In the genomic region with DNA sequence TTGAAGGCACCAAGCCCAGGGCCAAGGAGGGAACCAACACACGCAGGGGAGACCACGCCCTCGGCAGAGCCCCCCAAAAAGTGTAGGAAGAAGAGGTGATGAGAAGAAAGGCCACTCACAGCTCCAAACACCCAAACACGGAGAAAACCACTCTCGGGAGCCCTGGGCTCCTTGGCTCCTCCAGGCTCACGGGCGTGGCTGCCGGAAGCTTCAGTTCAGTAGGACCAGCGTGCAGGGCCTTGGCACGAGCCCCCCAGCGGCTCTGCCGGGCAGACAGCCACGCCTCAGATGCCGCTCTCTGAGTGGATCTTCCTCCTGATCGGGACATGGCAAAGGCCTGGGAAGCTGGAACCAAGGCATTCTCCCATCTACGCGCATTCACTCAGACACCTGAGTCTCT, we compare ENCODE assay signal across 1 cellular context.
TF ChIP-seq lines count a peak whose summit lies in the region.

No MANE protein-coding gene starts in this region.

TF ChIP-seq in H1, 55 proteins besides CTCF, POLR2A, EP300 and RAD21:
- TF ChIP-seq CHD2 (IDR thresholded peaks at IDR 0.05; ENCODE audit: low read length) (no peak), USF2 (IDR thresholded peaks at IDR 0.05; ENCODE audit: low read length) (no peak), KDM5A (IDR thresholded peaks at IDR 0.05; ENCODE audit: low read length) (no peak), CEBPB (IDR thresholded peaks at IDR 0.05; ENCODE audit: low read depth, low read length) (no peak), SUZ12 (IDR thresholded peaks at IDR 0.05; ENCODE audit: low read length) (no peak), JUND (IDR thresholded peaks at IDR 0.05; ENCODE audit: low read length) (no peak), TAF7 (optimal IDR thresholded peaks at IDR 0.05; ENCODE audit: borderline replicate concordance, low read depth, low read length) (no peak), POU5F1 (IDR thresholded peaks at IDR 0.05; ENCODE audit: low read depth, low read length) (no peak), TCF12 (IDR thresholded peaks at IDR 0.05; ENCODE audit: low read depth, low read length) (no peak), RFX5 (IDR thresholded peaks at IDR 0.05; ENCODE audit: borderline replicate concordance, low read depth, low read length) (no peak), JUN (IDR thresholded peaks at IDR 0.05; ENCODE audit: low read depth, low read length) (no peak)
